In genomic region chr7:128100949-128101713, GRCh38 we compare ENCODE assay signal across 1 cellular context.
TF ChIP-seq lines count a peak whose summit lies in the region.

No MANE protein-coding gene starts in this region.

TF ChIP-seq in GM23338, 12 proteins besides CTCF, POLR2A, EP300 and RAD21 (continued from another document):
- TF ChIP-seq ZNF462 (CRISPR knock-in tag; IDR thresholded peaks at IDR 0.05) (no peak), ZNF114 (CRISPR knock-in tag; IDR thresholded peaks at IDR 0.05) (no peak)
